In the genomic region with DNA sequence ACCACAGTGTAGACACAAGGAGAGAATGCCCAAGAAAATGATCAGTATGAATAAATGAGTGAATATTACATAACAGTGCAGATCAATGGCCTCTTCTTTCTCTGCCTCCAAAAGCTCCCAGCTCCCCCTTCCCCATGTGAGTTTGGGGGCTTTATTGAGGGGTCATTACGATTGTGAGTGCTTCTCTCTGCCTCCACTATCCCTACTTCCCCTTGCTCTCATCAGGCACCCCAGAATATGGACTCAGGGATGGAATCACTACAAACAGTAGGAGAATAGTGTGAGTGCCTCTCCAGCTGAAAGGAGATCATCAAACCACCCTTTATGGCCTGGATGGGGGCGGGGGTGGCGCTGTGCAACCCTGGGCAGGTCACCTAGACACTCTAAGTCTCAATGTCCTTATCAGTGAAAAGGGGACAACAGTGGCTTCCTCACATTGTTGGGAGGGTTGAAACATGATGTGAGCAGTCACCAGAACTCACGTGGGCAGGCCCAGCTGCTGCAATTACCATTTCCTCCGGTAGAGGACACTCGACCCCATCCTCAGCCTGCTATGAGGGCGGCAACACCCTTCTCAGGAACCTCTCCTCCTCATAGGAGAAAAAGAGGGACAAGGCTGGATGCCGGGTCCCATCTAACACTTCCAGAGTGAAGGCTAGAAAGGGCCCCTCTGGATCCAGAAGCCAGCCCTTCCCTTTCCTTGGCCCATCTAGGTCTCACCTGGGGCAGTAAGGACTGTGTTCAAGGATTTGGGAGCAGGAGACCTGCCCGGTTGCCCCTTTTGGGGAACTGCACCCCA, we compare ENCODE assay signal across 8 cellular contexts. TPM values are rescaled to one million over a fixed set of nuclear protein-coding genes. Genes with fewer than 3 reads are reported as not detected.
DNase-seq lines count a peak whose midpoint lies in the region; ATAC-seq and TF ChIP-seq lines count a peak whose summit lies in the region.

No MANE protein-coding gene starts in this region.

- DNase-seq in CD4-positive, alpha-beta memory T cell: peak; percentile 72 to 80 (median 76)
- DNase-seq in HAP-1 (ENCODE audit: low spot score in 2 of 2) (peak; percentile 80 to 89), NCI-H226 (peak; percentile 66), cardiac fibroblast (ENCODE audit: low read depth in 2 of 2) (peak; percentile 88), kidney epithelial cell (ENCODE audit: low read depth) (peak; percentile 47)
- peak; percentile 42 to 81 (median 58) for DNase-seq in activated CD4-positive, CD25-positive, alpha-beta regulatory T cell (lab: John Stamatoyannopoulos, UW)
- DNase-seq in stimulated activated CD4-positive, alpha-beta T cell treated with anti-CD3 and anti-CD28 coated beads, Interleukin-15, amount 100 ng/mL, for 48 hours (ENCODE audit: low read depth in 2 of 2): peak; percentile 63 to 82

- peaks cover 6% of the 10 kb centered on the region for H3K27me3 ChIP-seq in CD4-positive, alpha-beta memory T cell (ENCODE audit: insufficient read depth, low read length)
- H3K27me3 ChIP-seq in HAP-1 (ENCODE audit: low read depth) (no peaks in the 10 kb centered on the region), kidney epithelial cell (ENCODE audit: control insufficient read depth, insufficient read depth, low read length) (peaks cover 26% of the 10 kb centered on the region)

- POLR2A ChIA-PET in CD4-positive, alpha-beta memory T cell (lab: Charles Lee; ENCODE audit: partially characterized antibody): interaction anchor here (0.7 to 5.5 kb wide), 7 partner anchors 25 to 75 kb away, joined by 3 to 38 read pairs (median 24); partner anchors contain the start of genes CISD3, MLLT6 and PSMB3

- peaks cover 7 to 22% of the 10 kb centered on the region in 2 donors for H3K27me3 Mint-ChIP-seq in CD4-positive, alpha-beta memory T cell

- peak overlapping the region in 3 of 8 donors; percentile 43 to 71 (median 66) for H3K4me3 Mint-ChIP-seq in CD4-positive, alpha-beta memory T cell

- H3K27ac ChIP-seq in CD4-positive, alpha-beta memory T cell (ENCODE audit: low read depth, low read length): no peak overlapping the region

- no peak overlapping the region for H3K4me3 ChIP-seq in CD4-positive, alpha-beta memory T cell (ENCODE audit: low read length in 2 of 2)
- no peak overlapping the region for H3K4me3 ChIP-seq in HAP-1
- H3K4me3 ChIP-seq in cardiac fibroblast (replicated peaks in 1 of 2; ENCODE audit: low read depth in 2 of 2, low read length in 2 of 2): no peak overlapping the region
- H3K4me3 ChIP-seq in kidney epithelial cell (ENCODE audit: low read depth, low read length): no peak overlapping the region

- intact Hi-C loops in CD4-positive, alpha-beta memory T cell (cut with micrococcal nuclease): loop anchor here (1.0 to 5.0 kb wide), 5 partner anchors 24 to 475 kb away; partner anchors contain the start of genes CISD3, PLXDC1 and PSMB3

- peak overlapping the region in 1 of 7 donors; percentile 78 for H3K27ac Mint-ChIP-seq in CD4-positive, alpha-beta memory T cell

- TF ChIP-seq CTCF in cardiac fibroblast (IDR thresholded peaks at IDR 0.05; ENCODE audit: low read depth, low read length) (peak; percentile 95), kidney epithelial cell (IDR thresholded peaks at IDR 0.05; ENCODE audit: insufficient read depth, low read length, poor library complexity, severe bottlenecking) (peak; percentile 97)

- ATAC-seq in GM21447 (IDR thresholded peaks at IDR 0.05; ENCODE audit: unreplicated experiment): no peak

- H3K36me3 ChIP-seq in CD4-positive, alpha-beta memory T cell (ENCODE audit: insufficient read depth, low read length): no peaks in the 10 kb centered on the region
- H3K36me3 ChIP-seq in HAP-1 (replicated peaks): no peaks in the 10 kb centered on the region
- H3K36me3 ChIP-seq in kidney epithelial cell (ENCODE audit: control insufficient read depth, insufficient read depth, low read length): no peaks in the 10 kb centered on the region

- H3K4me1 Mint-ChIP-seq in CD4-positive, alpha-beta memory T cell: peaks cover 3 to 25% (median 11%) of the 10 kb centered on the region in 4 donors

- no peaks in the 10 kb centered on the region for H3K9me3 ChIP-seq in CD4-positive, alpha-beta memory T cell (ENCODE audit: control insufficient read depth in 1 of 2, low read length in 2 of 2)
- H3K9me3 ChIP-seq in HAP-1: no peaks in the 10 kb centered on the region

- CTCF ChIA-PET in CD4-positive, alpha-beta memory T cell (lab: Charles Lee; ENCODE audit: partially characterized antibody): interaction anchor here (0.7 to 8.2 kb wide), 15 partner anchors 8 to 145 kb away, joined by 3 to 198 read pairs (median 5); partner anchors contain the start of genes CISD3 and PSMB3

- in situ Hi-C loops in HAP-1 (cut with MboI; ENCODE audit: low sequenced_read_pairs): loop anchor here (5.0 kb wide), 2 partner anchors 50 to 55 kb away; partner anchors contain the start of gene CISD3

- H3K9me3 Mint-ChIP-seq in CD4-positive, alpha-beta memory T cell: no peaks in the 10 kb centered on the region

- H3K36me3 Mint-ChIP-seq in CD4-positive, alpha-beta memory T cell: no peaks in the 10 kb centered on the region

- peaks cover 11% of the 10 kb centered on the region for H3K4me1 ChIP-seq in CD4-positive, alpha-beta memory T cell (ENCODE audit: insufficient read depth, low read length)
- peaks cover 11% of the 10 kb centered on the region for H3K4me1 ChIP-seq in HAP-1

RNA-seq across cellular contexts. Expression of gene EPOP, which starts 2.1 kb away (rescaled TPM):
- total RNA-seq in CD4-positive, alpha-beta memory T cell: under 1 TPM; 0.09 to 0.25 TPM
- polyA plus RNA-seq in CD4-positive, alpha-beta memory T cell: not detected
- 6.2 and 6.4 TPM in 2 replicates for total RNA-seq in kidney epithelial cell

RNA-seq across cellular contexts. Expression of gene MLLT6, which starts 28.2 kb away (rescaled TPM):
- 100 to 1,000 TPM; 493 to 505 TPM for total RNA-seq in CD4-positive, alpha-beta memory T cell
- 10 to 100 TPM in 1 of 2 donors, 1 to 10 TPM in 1; 3.0 to 14.1 TPM for polyA plus RNA-seq in CD4-positive, alpha-beta memory T cell
- total RNA-seq in kidney epithelial cell: 42.7 and 46.7 TPM in 2 replicates

RNA-seq across cellular contexts. Expression of gene CISD3, which starts 53.2 kb away (rescaled TPM):
- total RNA-seq in CD4-positive, alpha-beta memory T cell: 10 to 100 TPM; 12.5 to 13.5 TPM
- 10 to 100 TPM; 55.3 to 57.6 TPM for polyA plus RNA-seq in CD4-positive, alpha-beta memory T cell
- 3.4 and 4.1 TPM in 2 replicates for total RNA-seq in kidney epithelial cell

Comparison
In these comparisons a context has a peak if more than half of its experiments do, and no peak if none do; other contexts are left out.
1. RNA of gene MLLT6, which starts 28.2 kb away (total RNA-seq): 493 to 505 TPM in CD4-positive, alpha-beta memory T cell; 42.7 to 46.7 TPM in kidney epithelial cell; every median in the first group is over 10 times any median in the second.
2. Peak in every context shown above with its lines, with median percentiles within 50 percentile points of each other: DNase-seq.